1 cellular context compared by ENCODE assay signal in genomic region chr5:178227138-178227659, GRCh38.
TF ChIP-seq lines count a peak whose summit lies in the region.

No MANE protein-coding gene starts in this region.

TF ChIP-seq in HepG2, 621 proteins besides CTCF, POLR2A, EP300 and RAD21:
- TF ChIP-seq POLR2G (IDR thresholded peaks at IDR 0.05; ENCODE audit: low read depth, low read length), result 0 out of 2 replicates have a peak, but pooled peaks have one; percentile 5
- TF ChIP-seq BCL6 (CRISPR knock-in tag; IDR thresholded peaks at IDR 0.05), result no peak
TF ChIP-seq in HepG2: peak in this region for 1.
